In genomic region chr13:95164830-95165229, GRCh38 we compare ENCODE assay signal across 7 cellular contexts.
"Had no signal": no experiment of that assay in that cellular context is flagged by ENCODE, and none has a peak within 500 bp of the region (broad histone marks: within the 10 kb centered on the region; RNA-seq: fewer than 3 reads in every experiment).

No MANE protein-coding gene starts in this region.

- H2AFZ ChIP-seq: GM23338 had no signal

- H3K4me3 ChIP-seq: GM23338 had no signal

- H3K4me2 ChIP-seq: GM23338 had no signal

- H3K27ac ChIP-seq: HL-60 had no signal

- FAIRE-seq: H1, H54, HepG2 had no signal

- ATAC-seq: GM23338, HepG2 had no signal

- DNase-seq: H9, HCEC 1CT had no signal
